Comparison of ENCODE assay signal across 7 cellular contexts in genomic region chrX:153970398-153971123, GRCh38. TPM values are rescaled to one million over a fixed set of nuclear protein-coding genes. Genes with fewer than 3 reads are reported as not detected.
DNase-seq lines count a peak whose midpoint lies in the region; ATAC-seq, FAIRE-seq and TF ChIP-seq lines count a peak whose summit lies in the region.

No MANE protein-coding gene starts in this region.

- H3K9me3 Mint-ChIP-seq in activated naive CD8-positive, alpha-beta T cell (ENCODE audit: low read depth), result no peaks in the 10 kb centered on the region

- H3K4me3 Mint-ChIP-seq in activated naive CD8-positive, alpha-beta T cell, result peak overlapping the region; percentile 100

- ATAC-seq in Right ventricle myocardium superior (ENCODE audit: poor library complexity), result peak; percentile 16
- ATAC-seq in pancreas, result peak; percentile 15 to 28 (median 22)

- no peaks in the 10 kb centered on the region for H3K9me3 ChIP-seq in pancreas

- no peaks in the 10 kb centered on the region for H3K27me3 ChIP-seq in pancreas

- in situ Hi-C loops in G401 (cut with HindIII; ENCODE audit: low sequenced_read_pairs), result no loop called here

- peaks cover 0 to 14% (median 0%) of the 10 kb centered on the region in 3 donors for H3K4me1 ChIP-seq in pancreas

- H3K4me3 ChIP-seq in pancreas, result peak overlapping the region; percentile 66 to 92 (median 78)

- intact Hi-C loops in Right ventricle myocardium superior (cut with DNase I), result no loop called here
- intact Hi-C loops in pancreas (cut with DNase I), result no loop called here

- H3K27me3 Mint-ChIP-seq in activated naive CD8-positive, alpha-beta T cell, result no peaks in the 10 kb centered on the region

- peaks cover 45% of the 10 kb centered on the region for H3K4me1 Mint-ChIP-seq in activated naive CD8-positive, alpha-beta T cell (ENCODE audit: low read depth)

- DNase-seq in G401 (ENCODE audit: low spot score) (peak; percentile 85), HEK293T (ENCODE audit: extremely low spot score) (peak; percentile 69), NCI-H2227 (lab: John Stamatoyannopoulos, UW; ENCODE audit: unreplicated experiment) (peak; percentile 66), Right ventricle myocardium superior (peak; percentile 65), pancreas (peak in 3 of 6 donors; percentile 43 to 80 (median 60)), DMS114 treated with DMSO at 0.1 percent for 48 hours (lab: John Stamatoyannopoulos, UW; ENCODE audit: unreplicated experiment) (no peak)

- CTCF ChIA-PET in HEK293T (lab: Yijun Ruan, JAX), result interaction anchor here (1.1 to 6.2 kb wide), 3 partner anchors 23 to 302 kb away, joined by 3 to 36 read pairs (median 5); no protein-coding TSS in a partner anchor

- no peaks in the 10 kb centered on the region for H3K36me3 ChIP-seq in pancreas

- WGBS in pancreas, 2 donors, result 0 to 6% methylated on average over 39 to 47 of the region's 47 CpGs

- POLR2A ChIA-PET in HEK293T (lab: Yijun Ruan, JAX), result interaction anchor here (0.5 to 3.3 kb wide), 21 partner anchors 9 to 577 kb away, joined by 3 to 15 read pairs (median 3); partner anchors contain the start of genes IKBKG, IRAK1, MECP2 and NAA10

- peak overlapping the region; percentile 94 to 99 (median 98) for H3K27ac ChIP-seq in pancreas

- peak overlapping the region; percentile 100 for H3K27ac Mint-ChIP-seq in activated naive CD8-positive, alpha-beta T cell

- TF ChIP-seq CTCF in pancreas (IDR thresholded peaks at IDR 0.05), result no peak

- no peaks in the 10 kb centered on the region for H3K36me3 Mint-ChIP-seq in activated naive CD8-positive, alpha-beta T cell

- FAIRE-seq in pancreas (lab: Jason Lieb, UNC), result no peak

TF ChIP-seq in HEK293T, 16 proteins besides CTCF, POLR2A, EP300 and RAD21:
- TF ChIP-seq L3MBTL2 (conservative IDR thresholded peaks at IDR 0.05) (peak; percentile 93), CTBP1 (IDR thresholded peaks at IDR 0.05; ENCODE audit: borderline replicate concordance) (no peak)
TF ChIP-seq in HEK293T: peak in this region for 1.

RNA-seq across cellular contexts. Expression of gene HCFC1, which starts 1.1 kb away (rescaled TPM):
- total RNA-seq in G401 (2014; rRNA removed; shearing (Covaris generic)), result 12.4 and 16.1 TPM in 2 replicates
- 24.7 TPM for total RNA-seq in Right ventricle myocardium superior
- total RNA-seq in pancreas, result 10 to 100 TPM; 10.4 to 28.4 (median 17.0) TPM
- 10 to 100 TPM; 15.7 to 17.1 TPM for polyA plus RNA-seq in pancreas

RNA-seq across cellular contexts. Expression of gene TMEM187, which starts 2.0 kb away (rescaled TPM):
- total RNA-seq in G401 (2014; rRNA removed; shearing (Covaris generic)), result 1.4 and 7.4 TPM in 2 replicates
- total RNA-seq in Right ventricle myocardium superior (7.1 TPM), pancreas (10 to 100 TPM in 2 of 6 donors, 1 to 10 TPM in 4; 5.7 to 12.4 (median 9.1) TPM)
- polyA plus RNA-seq in pancreas, result 1 to 10 TPM; 5.2 to 7.8 TPM

RNA-seq across cellular contexts. Expression of gene RENBP, which starts 26.1 kb away (rescaled TPM):
- 7.1 and 8.4 TPM in 2 replicates for total RNA-seq in G401 (2014; rRNA removed; shearing (Covaris generic))
- total RNA-seq in Right ventricle myocardium superior, result 11.1 TPM
- total RNA-seq in pancreas, result 1 to 10 TPM in 4 of 6 donors, under 1 TPM in 2; 0.43 to 7.5 (median 1.6) TPM
- 1 to 10 TPM; 2.8 to 5.1 TPM for polyA plus RNA-seq in pancreas

RNA-seq across cellular contexts. Expression of gene NAA10, which starts 35.7 kb away (rescaled TPM):
- 136 and 159 TPM in 2 replicates for total RNA-seq in G401 (2014; rRNA removed; shearing (Covaris generic))
- total RNA-seq in Right ventricle myocardium superior, result 70.4 TPM
- 10 to 100 TPM; 24.5 to 49.0 (median 40.3) TPM for total RNA-seq in pancreas
- 100 to 1,000 TPM in 1 of 2 donors, 10 to 100 TPM in 1; 95.1 to 115 TPM for polyA plus RNA-seq in pancreas

RNA-seq across cellular contexts. Expression of gene ARHGAP4, which starts 44.5 kb away (rescaled TPM):
- 55.7 and 62.6 TPM in 2 replicates for total RNA-seq in G401 (2014; rRNA removed; shearing (Covaris generic))
- 10.3 TPM for total RNA-seq in Right ventricle myocardium superior
- 10 to 100 TPM in 3 of 6 donors, 1 to 10 TPM in 3; 1.9 to 18.9 (median 8.9) TPM for total RNA-seq in pancreas
- 10 to 100 TPM; 44.7 to 71.7 TPM for polyA plus RNA-seq in pancreas
